In genomic region chr2:162732946-162733698, GRCh38 we compare ENCODE assay signal across 11 cellular contexts.
DNase-seq lines count a peak whose midpoint lies in the region; ATAC-seq and TF ChIP-seq lines count a peak whose summit lies in the region.
"Had no signal": no experiment of that assay in that cellular context is flagged by ENCODE, and none has a peak within 500 bp of the region (broad histone marks: within the 10 kb centered on the region; RNA-seq: fewer than 3 reads in every experiment).

No MANE protein-coding gene starts in this region.

- no peak overlapping the region for H3K4me3 ChIP-seq in hepatocyte
- H3K4me3 ChIP-seq: thoracic aorta had no signal

- 45% methylated on average over 5 of the region's 5 CpGs for WGBS in hepatocyte (ENCODE audit: low lambda C conversion rate, missing lambda C conversion rate)

- H4K20me1 ChIP-seq in hepatocyte (ENCODE audit: insufficient read depth, poor library complexity, severe bottlenecking) = no peaks in the 10 kb centered on the region

- H3K27me3 Mint-ChIP-seq in mesothelial cell of epicardium (ENCODE audit: low read depth) = no peaks in the 10 kb centered on the region

- TF ChIP-seq CTCF in hepatocyte (IDR thresholded peaks at IDR 0.05; ENCODE audit: poor library complexity) (no peak), mesothelial cell of epicardium (IDR thresholded peaks at IDR 0.05; ENCODE audit: unreplicated experiment) (no peak)

- no peaks in the 10 kb centered on the region for H3K9me3 Mint-ChIP-seq in mesothelial cell of epicardium

- H3K27ac Mint-ChIP-seq in mesothelial cell of epicardium = no peak overlapping the region
- H3K27ac Mint-ChIP-seq: CD14-positive monocyte had no signal

- peak overlapping the region; percentile 27 for H3K27ac ChIP-seq in hepatocyte
- H3K27ac ChIP-seq: thoracic aorta had no signal

- peak; percentile 90 for DNase-seq in DMS153 treated with DMSO at 0.1 percent for 48 hours (lab: John Stamatoyannopoulos, UW; ENCODE audit: unreplicated experiment)
- peak; percentile 63 for DNase-seq in NCI-H446 treated with DMSO at 0.1 percent for 48 hours (lab: John Stamatoyannopoulos, UW)
- DNase-seq in hepatocyte (ENCODE audit: low spot score) = peak; percentile 32
- DNase-seq in activated CD8-positive, alpha-beta memory T cell treated with anti-CD3 and anti-CD28 coated beads, Interleukin-2, amount 50 U/mL, for 4 hours = no peak
- no peak for DNase-seq in KBM-7
- DNase-seq in GM03348 (ENCODE audit: low spot score) = no peak
- no peak for DNase-seq in mesothelial cell of epicardium (ENCODE audit: low spot score in 2 of 2, unreplicated experiment in 2 of 2)
- DNase-seq: stimulated activated CD4-positive, alpha-beta T cell treated with anti-CD3 and anti-CD28 coated beads, Interleukin-15, amount 100 ng/mL, for 24 hours had no signal

- no peaks in the 10 kb centered on the region for H3K4me1 ChIP-seq in hepatocyte (ENCODE audit: insufficient read depth)

- no peaks in the 10 kb centered on the region for H3K9me3 ChIP-seq in hepatocyte (ENCODE audit: low read depth)
- H3K9me3 ChIP-seq: thoracic aorta had no signal

- no peak overlapping the region for H3K4me3 Mint-ChIP-seq in mesothelial cell of epicardium
- H3K4me3 Mint-ChIP-seq: CD14-positive monocyte had no signal

- no peaks in the 10 kb centered on the region for H3K79me2 ChIP-seq in hepatocyte

- no peaks in the 10 kb centered on the region for H3K9me2 ChIP-seq in hepatocyte (replicated peaks; ENCODE audit: insufficient read depth)

- H3K4me2 ChIP-seq in hepatocyte = peak overlapping the region; percentile 37

- peak; percentile 28 for ATAC-seq in HG02678 (IDR thresholded peaks at IDR 0.05; ENCODE audit: unreplicated experiment)

- H3K27me3 ChIP-seq in hepatocyte = no peaks in the 10 kb centered on the region

- H3K36me3 Mint-ChIP-seq in mesothelial cell of epicardium = no peaks in the 10 kb centered on the region
- H3K36me3 Mint-ChIP-seq: CD14-positive monocyte had no signal

- peaks cover 15% of the 10 kb centered on the region for H3K4me1 Mint-ChIP-seq in mesothelial cell of epicardium
- H3K4me1 Mint-ChIP-seq: CD14-positive monocyte had no signal

- no peaks in the 10 kb centered on the region for H3K36me3 ChIP-seq in hepatocyte (replicated peaks; ENCODE audit: insufficient read depth, low read depth)
- H3K36me3 ChIP-seq: thoracic aorta had no signal

- H2AFZ ChIP-seq in hepatocyte = no peak overlapping the region

- in situ Hi-C loops in KBM-7 (cut with MboI; ENCODE audit: low pct_unique_long_range_greater_than_20kb, low sequenced_read_pairs) = no loop called here

Comparison
In these comparisons a context has a peak if more than half of its experiments do, and no peak if none do; other contexts are left out.
1. DNase-seq: peak in DMS153 treated with DMSO at 0.1 percent for 48 hours (single experiment), NCI-H446 treated with DMSO at 0.1 percent for 48 hours (single experiment) and hepatocyte (single experiment); none in activated CD8-positive, alpha-beta memory T cell treated with anti-CD3 and anti-CD28 coated beads, Interleukin-2, amount 50 U/mL, for 4 hours (single experiment), KBM-7 (single experiment), GM03348 (single experiment) and mesothelial cell of epicardium (0 of 2).